ENCODE assay signal across 21 cellular contexts in genomic region chr19:42249149-42249750, GRCh38. TPM values are rescaled to one million over a fixed set of nuclear protein-coding genes. Genes with fewer than 3 reads are reported as not detected.
A peak's percentile ranks its signal among the peaks of the same experiment; 100 is the strongest.
DNase-seq lines count a peak whose midpoint lies in the region; ATAC-seq, FAIRE-seq and TF ChIP-seq lines count a peak whose summit lies in the region.
"Had no signal": no experiment of that assay in that cellular context is flagged by ENCODE, and none has a peak within 500 bp of the region (broad histone marks: within the 10 kb centered on the region; RNA-seq: fewer than 3 reads in every experiment).

No MANE protein-coding gene starts in this region.

- H3K4me3 ChIP-seq in SK-N-SH (ENCODE audit: low read depth in 2 of 2, low read length in 1 of 2) (no peak overlapping the region), kidney (ENCODE audit: low read length in 2 of 2) (no peak overlapping the region)
- H3K4me3 ChIP-seq: colonic mucosa had no signal

- no peaks in the 10 kb centered on the region for H3K9me3 ChIP-seq in SK-N-SH
- no peaks in the 10 kb centered on the region for H3K9me3 ChIP-seq in kidney (ENCODE audit: control insufficient read depth in 1 of 2, low read length in 2 of 2)
- H3K9me3 ChIP-seq: colonic mucosa had no signal

- no peaks in the 10 kb centered on the region for H3K9me3 Mint-ChIP-seq in activated naive CD8-positive, alpha-beta T cell treated with anti-CD3 and anti-CD28 coated beads, Interleukin-2, amount 10 ng/mL, durations not matched to agents 7 days and 5 days
- H3K9me3 Mint-ChIP-seq: activated CD4-positive, alpha-beta memory T cell treated with anti-CD3 and anti-CD28 coated beads, Interleukin-2, amount 10 ng/mL, durations not matched to agents 7 days and 5 days; activated T-helper 17 cell treated with anti-CD3 and anti-CD28 coated beads, Interleukin-2, amount 50 U/mL, for 72 hours; type B pancreatic cell had no signal

- H3K27ac ChIP-seq in SK-N-SH (ENCODE audit: low read depth in 2 of 2, low read length in 1 of 2), result peak overlapping the region in 1 of 2 experiments; percentile 83; a peak in 2 of 4 replicates
- no peak overlapping the region for H3K27ac ChIP-seq in kidney (ENCODE audit: low read depth in 2 of 2, low read length in 2 of 2)
- H3K27ac ChIP-seq in substantia nigra (ENCODE audit: low read depth, low read length, poor library complexity, severe bottlenecking), result peak overlapping the region; percentile 99
- H3K27ac ChIP-seq: C4-2B, colonic mucosa had no signal

- peaks cover 50% of the 10 kb centered on the region for H3F3A ChIP-seq in SK-N-SH (replicated peaks; ENCODE audit: insufficient read depth)

- H3K27me3 ChIP-seq in SK-N-SH (ENCODE audit: insufficient read depth), result no peaks in the 10 kb centered on the region
- H3K27me3 ChIP-seq: colonic mucosa had no signal

- no peak for FAIRE-seq in kidney (lab: Jason Lieb, UNC)

- H3K36me3 ChIP-seq in SK-N-SH (replicated peaks in 1 of 2; ENCODE audit: control insufficient read depth in 1 of 2, insufficient read depth in 2 of 2, low read length in 1 of 2) (peaks cover 10 to 23% of the 10 kb centered on the region in 2 experiments), kidney (ENCODE audit: control insufficient read depth in 1 of 2, insufficient read depth in 2 of 2, low read length in 2 of 2) (peaks cover 3 to 20% of the 10 kb centered on the region in 2 donors)
- H3K36me3 ChIP-seq: colonic mucosa had no signal

- ATAC-seq in SK-N-SH treated with all-trans-retinoic acid at 6 μM for 48 hours (no peak), HG02884 (IDR thresholded peaks at IDR 0.05; ENCODE audit: unreplicated experiment) (no peak)
- no peak for ATAC-seq in activated naive CD8-positive, alpha-beta T cell treated with anti-CD3 and anti-CD28 coated beads, Interleukin-2, amount 10 ng/mL, durations not matched to agents 7 days and 5 days (ENCODE audit: low read depth)
- ATAC-seq: activated T-helper 17 cell treated with anti-CD3 and anti-CD28 coated beads, Interleukin-2, amount 50 U/mL, for 72 hours; PC-3 had no signal

- no peak for TF ChIP-seq RAD21 in SK-N-SH (IDR thresholded peaks at IDR 0.05; ENCODE audit: low read length)

- H3K27me3 Mint-ChIP-seq in activated naive CD8-positive, alpha-beta T cell treated with anti-CD3 and anti-CD28 coated beads, Interleukin-2, amount 10 ng/mL, durations not matched to agents 7 days and 5 days, result no peaks in the 10 kb centered on the region
- H3K27me3 Mint-ChIP-seq: activated CD4-positive, alpha-beta memory T cell treated with anti-CD3 and anti-CD28 coated beads, Interleukin-2, amount 10 ng/mL, durations not matched to agents 7 days and 5 days; activated T-helper 17 cell treated with anti-CD3 and anti-CD28 coated beads, Interleukin-2, amount 50 U/mL, for 72 hours; type B pancreatic cell had no signal

- peaks cover 64% of the 10 kb centered on the region for H3K79me2 ChIP-seq in SK-N-SH (ENCODE audit: insufficient read depth)

- H3K4me2 ChIP-seq in SK-N-SH, result peak overlapping the region; percentile 11; the same call in 1 of the 2 replicates

- 96% methylated on average over 21 of the region's 36 CpGs for WGBS in SK-N-SH (ENCODE audit: low lambda C conversion rate)

- peaks cover 36% of the 10 kb centered on the region for H3K4me1 Mint-ChIP-seq in activated naive CD8-positive, alpha-beta T cell treated with anti-CD3 and anti-CD28 coated beads, Interleukin-2, amount 10 ng/mL, durations not matched to agents 7 days and 5 days

- H3K9ac ChIP-seq in SK-N-SH (no peak overlapping the region), kidney (ENCODE audit: low read length in 2 of 2) (no peak overlapping the region)

- peaks cover 30 to 46% of the 10 kb centered on the region in 2 experiments for H3K4me1 ChIP-seq in SK-N-SH (ENCODE audit: control insufficient read depth in 1 of 2, insufficient read depth in 2 of 2, low read depth in 1 of 2, low read length in 1 of 2)
- H3K4me1 ChIP-seq in kidney (ENCODE audit: control insufficient read depth in 1 of 2, insufficient read depth in 1 of 2, low read depth in 1 of 2, low read length in 2 of 2), result peaks cover 14 to 31% of the 10 kb centered on the region in 2 donors

- H3K27ac Mint-ChIP-seq in activated naive CD8-positive, alpha-beta T cell treated with anti-CD3 and anti-CD28 coated beads, Interleukin-2, amount 10 ng/mL, durations not matched to agents 7 days and 5 days, result peak overlapping the region; percentile 60
- H3K27ac Mint-ChIP-seq: activated T-helper 17 cell treated with anti-CD3 and anti-CD28 coated beads, Interleukin-2, amount 50 U/mL, for 72 hours; type B pancreatic cell had no signal

- intact Hi-C loops in kidney (cut with DNase I), result no loop called here

- POLR2A ChIA-PET in SK-N-SH (lab: Yijun Ruan, JAX), result no interaction called here
- POLR2A ChIA-PET in activated naive CD8-positive, alpha-beta T cell treated with anti-CD3 and anti-CD28 coated beads, Interleukin-2, amount 10 ng/mL, durations not matched to agents 7 days and 5 days (lab: Charles Lee), result interaction anchor here (2.0 to 2.8 kb wide), 2 partner anchors 15 to 30 kb away, joined by 6 to 10 read pairs; no protein-coding TSS in a partner anchor
- POLR2A ChIA-PET in HEK293T (lab: Yijun Ruan, JAX), result no interaction called here

- TF ChIP-seq CTCF in SK-N-SH (IDR thresholded peaks at IDR 0.05) (no peak), kidney (IDR thresholded peaks at IDR 0.05; ENCODE audit: borderline replicate concordance, extremely low read depth, insufficient read depth) (no peak)

- no peak overlapping the region for H2AFZ ChIP-seq in SK-N-SH (ENCODE audit: low read depth)

- H3K4me3 Mint-ChIP-seq in activated naive CD8-positive, alpha-beta T cell treated with anti-CD3 and anti-CD28 coated beads, Interleukin-2, amount 10 ng/mL, durations not matched to agents 7 days and 5 days, result no peak overlapping the region
- H3K4me3 Mint-ChIP-seq: activated CD4-positive, alpha-beta memory T cell treated with anti-CD3 and anti-CD28 coated beads, Interleukin-2, amount 10 ng/mL, durations not matched to agents 7 days and 5 days; activated T-helper 17 cell treated with anti-CD3 and anti-CD28 coated beads, Interleukin-2, amount 50 U/mL, for 72 hours had no signal

- DNase-seq in SK-N-SH (no peak), kidney (peak; percentile 77), substantia nigra (lab: John Stamatoyannopoulos, UW) (peak in 1 of 49 donors; percentile 15), HuH-7 (ENCODE audit: low spot score) (no peak), HEK293T (ENCODE audit: extremely low spot score) (no peak)
- DNase-seq in activated naive CD8-positive, alpha-beta T cell treated with anti-CD3 and anti-CD28 coated beads, Interleukin-2, amount 10 ng/mL, durations not matched to agents 7 days and 5 days, result no peak
- DNase-seq: activated CD4-positive, alpha-beta memory T cell treated with anti-CD3 and anti-CD28 coated beads, Interleukin-2, amount 10 ng/mL, durations not matched to agents 7 days and 5 days; amniotic stem cell; colonic mucosa; IMR-90; mesendoderm; NCI-H2107; NCI-H69; PC-3; stimulated activated CD4-positive, alpha-beta T cell treated with anti-CD3 and anti-CD28 coated beads, Interleukin-4, amount 100 ng/mL, for 1 hour; SW 1271 had no signal

- no peaks in the 10 kb centered on the region for H3K9me2 ChIP-seq in SK-N-SH

- CTCF ChIA-PET in SK-N-SH (lab: Yijun Ruan, JAX) (interaction anchor here (1.4 to 14.8 kb wide), 2 partner anchors 31 to 46 kb away, joined by 3 to 205 read pairs; no protein-coding TSS in a partner anchor), HEK293T (lab: Yijun Ruan, JAX) (no interaction called here)

- peaks cover 3% of the 10 kb centered on the region for H3K36me3 Mint-ChIP-seq in activated naive CD8-positive, alpha-beta T cell treated with anti-CD3 and anti-CD28 coated beads, Interleukin-2, amount 10 ng/mL, durations not matched to agents 7 days and 5 days

- peaks cover 69% of the 10 kb centered on the region for H4K20me1 ChIP-seq in SK-N-SH (ENCODE audit: insufficient read depth)

- no peak for TF ChIP-seq EP300 in SK-N-SH (IDR thresholded peaks at IDR 0.05; ENCODE audit: borderline replicate concordance in 1 of 2, low read depth in 1 of 2, low read length in 1 of 2)

TF ChIP-seq in HEK293T, 16 proteins besides CTCF, POLR2A, EP300 and RAD21 (continues in another document):
- TF ChIP-seq ELF4 (IDR thresholded peaks at IDR 0.05), result no peak
- no peak for TF ChIP-seq SUZ12 (IDR thresholded peaks at IDR 0.05)

RNA-seq across cellular contexts. Expression of gene ERF, which starts 5.7 kb away (rescaled TPM):
- polyA plus RNA-seq in SK-N-SH (2012; rRNA removed) (89.6 and 94.5 TPM in 2 replicates), kidney (ENCODE audit: insufficient read depth, low read depth, low replicate concordance) (31.1 TPM)
- polyA plus RNA-seq in SK-N-SH (2012; cell fraction: cytosol; rRNA removed), result 38.5 and 54.1 TPM in 2 replicates
- 101 and 184 TPM in 2 replicates for polyA plus RNA-seq in SK-N-SH (2012; cell fraction: nucleus; rRNA removed)
- total RNA-seq in activated naive CD8-positive, alpha-beta T cell treated with anti-CD3 and anti-CD28 coated beads, Interleukin-2, amount 10 ng/mL, durations not matched to agents 7 days and 5 days, result 10 to 100 TPM; 51.1 to 57.5 TPM
- 61.2 TPM for total RNA-seq in kidney

RNA-seq across cellular contexts. Expression of gene GSK3A, which starts 6.8 kb away (rescaled TPM):
- polyA plus RNA-seq in SK-N-SH (2012; rRNA removed), result 42.1 and 47.2 TPM in 2 replicates
- polyA plus RNA-seq in SK-N-SH (2012; cell fraction: cytosol; rRNA removed), result 26.1 and 35.6 TPM in 2 replicates
- 27.6 and 44.6 TPM in 2 replicates for polyA plus RNA-seq in SK-N-SH (2012; cell fraction: nucleus; rRNA removed)
- 10 to 100 TPM; 41.0 to 42.2 TPM for total RNA-seq in activated naive CD8-positive, alpha-beta T cell treated with anti-CD3 and anti-CD28 coated beads, Interleukin-2, amount 10 ng/mL, durations not matched to agents 7 days and 5 days
- total RNA-seq in kidney, result 39.2 TPM
- 57.3 TPM for polyA plus RNA-seq in kidney (ENCODE audit: insufficient read depth, low read depth, low replicate concordance)

RNA-seq across cellular contexts. Expression of gene CIC, which starts 19.8 kb away (rescaled TPM):
- polyA plus RNA-seq in SK-N-SH (2012; rRNA removed), result 8.6 and 16.9 TPM in 2 replicates
- polyA plus RNA-seq in SK-N-SH (2012; cell fraction: cytosol; rRNA removed), result 7.7 and 12.5 TPM in 2 replicates
- polyA plus RNA-seq in SK-N-SH (2012; cell fraction: nucleus; rRNA removed), result 67.2 and 121 TPM in 2 replicates
- total RNA-seq in activated naive CD8-positive, alpha-beta T cell treated with anti-CD3 and anti-CD28 coated beads, Interleukin-2, amount 10 ng/mL, durations not matched to agents 7 days and 5 days, result 10 to 100 TPM; 84.4 to 92.2 TPM
- total RNA-seq in kidney, result 90.9 TPM
- polyA plus RNA-seq in kidney (ENCODE audit: insufficient read depth, low read depth, low replicate concordance), result 18.8 TPM

RNA-seq across cellular contexts. Expression of gene ZNF526, which starts 29.1 kb away (rescaled TPM):
- polyA plus RNA-seq in SK-N-SH (2012; rRNA removed), result 3.5 and 4.0 TPM in 2 replicates
- 1.7 and 2.6 TPM in 2 replicates for polyA plus RNA-seq in SK-N-SH (2012; cell fraction: cytosol; rRNA removed)
- 3.4 and 4.3 TPM in 2 replicates for polyA plus RNA-seq in SK-N-SH (2012; cell fraction: nucleus; rRNA removed)
- 10 to 100 TPM; 19.6 to 20.6 TPM for total RNA-seq in activated naive CD8-positive, alpha-beta T cell treated with anti-CD3 and anti-CD28 coated beads, Interleukin-2, amount 10 ng/mL, durations not matched to agents 7 days and 5 days
- total RNA-seq in kidney, result 11.6 TPM
- polyA plus RNA-seq in kidney (ENCODE audit: insufficient read depth, low read depth, low replicate concordance), result 2.6 TPM

RNA-seq across cellular contexts. Expression of gene DEDD2, which starts 31.8 kb away (rescaled TPM):
- polyA plus RNA-seq in SK-N-SH (2012; rRNA removed) (30.2 and 31.1 TPM in 2 replicates), kidney (ENCODE audit: insufficient read depth, low read depth, low replicate concordance) (36.3 TPM)
- polyA plus RNA-seq in SK-N-SH (2012; cell fraction: cytosol; rRNA removed), result 15.7 and 23.9 TPM in 2 replicates
- polyA plus RNA-seq in SK-N-SH (2012; cell fraction: nucleus; rRNA removed), result 29.2 and 30.8 TPM in 2 replicates
- 10 to 100 TPM; 41.3 to 42.2 TPM for total RNA-seq in activated naive CD8-positive, alpha-beta T cell treated with anti-CD3 and anti-CD28 coated beads, Interleukin-2, amount 10 ng/mL, durations not matched to agents 7 days and 5 days
- 26.1 TPM for total RNA-seq in kidney
